16 cellular contexts compared by ENCODE assay signal in the genomic region with DNA sequence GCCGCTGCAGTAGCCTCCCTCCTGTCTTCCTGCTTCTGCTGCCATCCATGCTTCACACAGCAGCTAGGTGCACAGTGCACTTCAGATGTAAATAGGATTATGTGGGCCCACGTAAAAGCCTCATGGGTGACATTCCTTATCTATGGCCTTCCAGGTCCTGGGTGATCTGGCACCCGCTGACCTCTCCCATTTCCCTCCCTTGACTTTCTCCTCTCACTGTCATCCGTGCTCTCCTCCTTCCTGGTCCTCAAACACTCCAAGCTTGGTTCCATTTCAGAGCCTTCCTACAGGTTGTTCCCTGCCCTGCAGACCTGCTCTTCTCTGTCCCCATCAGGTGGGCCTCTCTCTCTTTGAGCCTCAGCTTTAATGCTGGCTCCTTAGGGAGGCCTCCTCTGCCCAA. TPM values are rescaled to one million over a fixed set of nuclear protein-coding genes. Genes with fewer than 3 reads are reported as not detected.
A peak's percentile ranks its signal among the peaks of the same experiment; 100 is the strongest.
DNase-seq lines count a peak whose midpoint lies in the region; ATAC-seq and TF ChIP-seq lines count a peak whose summit lies in the region.
"Had no signal": no experiment of that assay in that cellular context is flagged by ENCODE, and none has a peak within 500 bp of the region (broad histone marks: within the 10 kb centered on the region; RNA-seq: fewer than 3 reads in every experiment).

No MANE protein-coding gene starts in this region.

- no peak for TF ChIP-seq EP300 in esophagus muscularis mucosa (IDR thresholded peaks at IDR 0.05)

- H3K4me1 ChIP-seq in DND-41 (ENCODE audit: insufficient read depth, low read length), result peaks cover 23% of the 10 kb centered on the region
- peaks cover 13% of the 10 kb centered on the region for H3K4me1 ChIP-seq in osteoblast (ENCODE audit: insufficient read depth, low read length)
- H3K4me1 ChIP-seq in esophagus muscularis mucosa, result peaks cover 0 to 27% (median 21%) of the 10 kb centered on the region in 4 donors

- H4K20me1 ChIP-seq in DND-41 (ENCODE audit: insufficient read depth, low read length) (no peaks in the 10 kb centered on the region), osteoblast (ENCODE audit: insufficient read depth, low read length) (no peaks in the 10 kb centered on the region)

- H3K27ac Mint-ChIP-seq in T-helper 17 cell, result peak overlapping the region; percentile 21
- H3K27ac Mint-ChIP-seq: CD4-positive, alpha-beta memory T cell; H9 had no signal

- H3K27me3 ChIP-seq in DND-41 (ENCODE audit: insufficient read depth, low read length, poor library complexity), result no peaks in the 10 kb centered on the region
- H3K27me3 ChIP-seq in osteoblast (ENCODE audit: insufficient read depth, low read length), result peaks cover 14% of the 10 kb centered on the region
- H3K27me3 ChIP-seq in esophagus muscularis mucosa, result peaks cover 0 to 19% (median 0%) of the 10 kb centered on the region in 4 donors

- ATAC-seq in DND-41 (ENCODE audit: insufficient read depth, low read depth), result no peak
- ATAC-seq in T-helper 17 cell, result no peak
- ATAC-seq: HCT116 had no signal

- H3K4me3 Mint-ChIP-seq in T-helper 17 cell, result peak overlapping the region; percentile 63
- H3K4me3 Mint-ChIP-seq: CD4-positive, alpha-beta memory T cell; H9 had no signal

- H3K79me2 ChIP-seq in DND-41 (ENCODE audit: insufficient read depth, low read length), result peaks cover 15% of the 10 kb centered on the region
- H3K79me2 ChIP-seq in osteoblast (ENCODE audit: insufficient read depth, low read length), result peaks cover 12% of the 10 kb centered on the region

- H3K36me3 ChIP-seq in DND-41 (ENCODE audit: insufficient read depth, low read length) (no peaks in the 10 kb centered on the region), osteoblast (ENCODE audit: insufficient read depth, low read length) (no peaks in the 10 kb centered on the region), esophagus muscularis mucosa (no peaks in the 10 kb centered on the region)

- H3K9ac ChIP-seq in DND-41 (ENCODE audit: low read depth, low read length), result no peak overlapping the region
- H3K9ac ChIP-seq: GM23248 had no signal

- peaks cover 8% of the 10 kb centered on the region for H3K36me3 Mint-ChIP-seq in T-helper 17 cell (ENCODE audit: low read depth)

- 0 out of 2 replicates have a peak overlapping the region, but pooled peaks have one; percentile 19 for H2AFZ ChIP-seq in DND-41 (ENCODE audit: low read depth, low read length)
- no peak overlapping the region for H2AFZ ChIP-seq in osteoblast (ENCODE audit: low read length)
- H2AFZ ChIP-seq: GM23248 had no signal

- DNase-seq in DND-41, result no peak
- no peak for DNase-seq in T-helper 17 cell
- DNase-seq in osteoblast (ENCODE audit: insufficient read length, low spot score, missing footprints), result peak; percentile 57
- no peak for DNase-seq in esophagus muscularis mucosa (ENCODE audit: extremely low spot score)
- DNase-seq in NK-92 (lab: John Stamatoyannopoulos, UW; ENCODE audit: unreplicated experiment), result no peak
- DNase-seq: C1 segment of cervical spinal cord; Calu3; CD4-positive, alpha-beta memory T cell; COR-L47; DMS53; DMS79 treated with DMSO at 0.1 percent for 48 hours; GM23248; H9 had no signal

- no peak overlapping the region for H3K4me3 ChIP-seq in DND-41 (ENCODE audit: low read depth in 1 of 2, low read length in 2 of 2)
- H3K4me3 ChIP-seq in osteoblast (ENCODE audit: insufficient read depth, low read length), result no peak overlapping the region
- H3K4me3 ChIP-seq in esophagus muscularis mucosa, result no peak overlapping the region
- H3K4me3 ChIP-seq: GM23248 had no signal

- intact Hi-C loops in esophagus muscularis mucosa (cut with DNase I), result loop anchor here (10.0 kb wide), 1 partner anchor 175 kb away; a partner anchor contains a TSS

- H3K4me2 ChIP-seq in DND-41 (ENCODE audit: insufficient read depth, low read length) (no peak overlapping the region), osteoblast (ENCODE audit: insufficient read depth, low read length) (no peak overlapping the region)

- peaks cover 40% of the 10 kb centered on the region for H3K27me3 Mint-ChIP-seq in T-helper 17 cell

- H3K9me3 ChIP-seq in DND-41 (ENCODE audit: insufficient read depth, low read length, severe bottlenecking) (no peaks in the 10 kb centered on the region), T-helper 17 cell (ENCODE audit: control insufficient read depth, low read length, poor library complexity, severe bottlenecking) (no peaks in the 10 kb centered on the region), osteoblast (ENCODE audit: low read depth, low read length) (no peaks in the 10 kb centered on the region), esophagus muscularis mucosa (no peaks in the 10 kb centered on the region)

- no peak overlapping the region for H3K27ac ChIP-seq in DND-41 (ENCODE audit: low read length)
- H3K27ac ChIP-seq in osteoblast (ENCODE audit: low read depth, low read length), result no peak overlapping the region
- H3K27ac ChIP-seq in esophagus muscularis mucosa (replicated peaks in 1 of 4), result no peak overlapping the region
- H3K27ac ChIP-seq: GM23248 had no signal

- whole genome bisulfite sequencing in esophagus muscularis mucosa, result 87% methylated on average over 4 of the region's 4 CpGs

- TF ChIP-seq CTCF in DND-41 (IDR thresholded peaks at IDR 0.05; ENCODE audit: borderline replicate concordance, extremely low read depth, low read length, poor library complexity, severe bottlenecking), result no peak
- no peak for TF ChIP-seq CTCF in osteoblast (IDR thresholded peaks at IDR 0.05; ENCODE audit: extremely low read depth, low read depth, low read length)
- no peak for TF ChIP-seq CTCF in esophagus muscularis mucosa (IDR thresholded peaks at IDR 0.05)

- TF ChIP-seq POLR2A in esophagus muscularis mucosa (IDR thresholded peaks at IDR 0.05; ENCODE audit: low read depth), result no peak

- peaks cover 23% of the 10 kb centered on the region for H3K4me1 Mint-ChIP-seq in T-helper 17 cell

RNA-seq across cellular contexts. Expression of a gene that starts 4.0 kb away (rescaled TPM):
- total RNA-seq in T-helper 17 cell, result 10 to 100 TPM; 31.9 to 37.0 TPM
- total RNA-seq in osteoblast, result 16.5 and 17.4 TPM in 2 replicates
- 10 to 100 TPM; 12.1 to 19.6 (median 15.4) TPM for total RNA-seq in esophagus muscularis mucosa

RNA-seq across cellular contexts. Expression of a gene that starts 7.6 kb away (rescaled TPM):
- total RNA-seq in T-helper 17 cell (not detected), osteoblast (not detected in 2 replicates), esophagus muscularis mucosa (not detected)
- total RNA-seq: A172; Calu3; CD4-positive, alpha-beta memory T cell; GM23248; H4 had no signal

RNA-seq across cellular contexts. Expression of a gene that starts 23.0 kb away (rescaled TPM):
- total RNA-seq in T-helper 17 cell, result 1 to 10 TPM; 4.7 to 5.9 TPM
- 11.2 and 15.9 TPM in 2 replicates for total RNA-seq in osteoblast
- 10 to 100 TPM; 29.0 to 49.0 (median 33.2) TPM for total RNA-seq in esophagus muscularis mucosa

RNA-seq across cellular contexts. Expression of a gene that starts 24.1 kb away (rescaled TPM):
- total RNA-seq in T-helper 17 cell (100 to 1,000 TPM; 132 to 152 TPM), osteoblast (180 and 200 TPM in 2 replicates), esophagus muscularis mucosa (100 to 1,000 TPM; 193 to 244 (median 222) TPM)
